8 cellular contexts compared by ENCODE assay signal in genomic region chr9:126516561-126516935, GRCh38.
A peak's percentile ranks its signal among the peaks of the same experiment; 100 is the strongest.
DNase-seq lines count a peak whose midpoint lies in the region; ATAC-seq and TF ChIP-seq lines count a peak whose summit lies in the region.

No MANE protein-coding gene starts in this region.

- no peak overlapping the region for H2BK20ac ChIP-seq in IMR-90 (ENCODE audit: low read depth, low read length)

- ATAC-seq in IMR-90 (ENCODE audit: low read depth), result no peak
- no peak for ATAC-seq in natural killer cell
- ATAC-seq in GM21526 (IDR thresholded peaks at IDR 0.05; ENCODE audit: low FRiP score, unreplicated experiment), result no peak

- peaks cover 32 to 36% of the 10 kb centered on the region in 2 donors for H3K4me1 Mint-ChIP-seq in natural killer cell

- no peak overlapping the region for H3K56ac ChIP-seq in IMR-90 (ENCODE audit: extremely low read depth, insufficient read depth, low read length)

- no peak overlapping the region for H4K5ac ChIP-seq in IMR-90 (ENCODE audit: low read depth, low read length)

- no peak overlapping the region for H4K91ac ChIP-seq in IMR-90 (ENCODE audit: insufficient read depth, low read depth, low read length)

- peak overlapping the region; percentile 94 for H3K4me3 Mint-ChIP-seq in natural killer cell

- H3K27me3 ChIP-seq in IMR-90 (ENCODE audit: control insufficient read depth, insufficient read depth, low read length) (peaks cover 45% of the 10 kb centered on the region), mammary epithelial cell (ENCODE audit: insufficient read depth, low read length) (no peaks in the 10 kb centered on the region)

- H3K9me1 ChIP-seq in IMR-90 (ENCODE audit: insufficient read depth, low read length), result no peaks in the 10 kb centered on the region

- DNase-seq in AG10803 (ENCODE audit: low read depth) (no peak), IMR-90 (no peak), mammary epithelial cell (no peak), natural killer cell (no peak), G401 (ENCODE audit: low spot score) (no peak), NCI-H2227 treated with DMSO at 0.1 percent for 48 hours (lab: John Stamatoyannopoulos, UW) (no peak), T-helper 9 cell (no peak)

- 100% methylated on average over 1 of the region's 8 CpGs; no CpG with 5 or more reads in 1 of the 2 experiments for WGBS in IMR-90 (ENCODE audit: extremely low coverage in 2 of 2, insufficient read length in 1 of 2), 2 experiments
- 67% methylated on average over 8 of the region's 8 CpGs for WGBS in mammary epithelial cell (ENCODE audit: low coverage, missing lambda C conversion rate)

- H3K4me2 ChIP-seq in IMR-90 (ENCODE audit: low read depth, low read length) (no peak overlapping the region; the same call in 1 of the 2 replicates), mammary epithelial cell (ENCODE audit: insufficient read depth, low read depth, low read length) (peak overlapping the region; percentile 93)

- no peak overlapping the region for H3K23ac ChIP-seq in IMR-90 (ENCODE audit: low read depth, low read length)

- H3K79me2 ChIP-seq in mammary epithelial cell (ENCODE audit: insufficient read depth, low read length), result no peaks in the 10 kb centered on the region

- H4K20me1 ChIP-seq in IMR-90 (ENCODE audit: insufficient read depth, low read length) (no peaks in the 10 kb centered on the region; the same call in 1 of the 2 replicates), mammary epithelial cell (ENCODE audit: insufficient read depth, low read length) (no peaks in the 10 kb centered on the region)

- CTCF ChIA-PET in IMR-90 (lab: Yijun Ruan, JAX) (no interaction called here), mammary epithelial cell (lab: Charles Lee; ENCODE audit: low non-redundant PET) (interaction anchor here (0.5 to 0.7 kb wide), 2 partner anchors 42 to 614 kb away, joined by 6 to 13 read pairs; no protein-coding TSS in a partner anchor)

- H2AK5ac ChIP-seq in IMR-90 (ENCODE audit: low read depth, low read length), result peak overlapping the region; percentile 54; the same call in 1 of the 2 replicates

- H3K18ac ChIP-seq in IMR-90 (ENCODE audit: low read depth, low read length), result no peak overlapping the region

- TF ChIP-seq POLR2A in IMR-90 (IDR thresholded peaks at IDR 0.05; ENCODE audit: low read depth, low read length), result no peak

- no peak overlapping the region for H2BK5ac ChIP-seq in IMR-90 (ENCODE audit: low read depth, low read length, poor library complexity, severe bottlenecking)

- no peak overlapping the region for H4K8ac ChIP-seq in IMR-90 (ENCODE audit: low read depth in 2 of 2, low read length in 2 of 2)

- H3K9ac ChIP-seq in IMR-90 (ENCODE audit: low read depth, low read length) (no peak overlapping the region), mammary epithelial cell (ENCODE audit: insufficient read depth, low read length) (no peak overlapping the region)

- dilution Hi-C loops in IMR-90 (cut with HindIII; ENCODE audit: low sequenced_read_pairs, unreplicated experiment), result no loop called here
- dilution Hi-C loops in mammary epithelial cell (cut with HindIII; ENCODE audit: low sequenced_read_pairs), result no loop called here

- H3K36me3 Mint-ChIP-seq in natural killer cell, result no peaks in the 10 kb centered on the region

- in situ Hi-C loops in IMR-90 (cut with MboI; ENCODE audit: low sequenced_read_pairs) (no loop called here), mammary epithelial cell (cut with MboI; ENCODE audit: low sequenced_read_pairs in 2 of 2) (no loop called here), G401 (cut with HindIII; ENCODE audit: low sequenced_read_pairs) (no loop called here)

- H3K36me3 ChIP-seq in IMR-90 (ENCODE audit: control insufficient read depth, insufficient read depth, low read length), result no peaks in the 10 kb centered on the region
- no peaks in the 10 kb centered on the region for H3K36me3 ChIP-seq in mammary epithelial cell (ENCODE audit: insufficient read depth, low read length)

- H3K14ac ChIP-seq in IMR-90 (replicated peaks; ENCODE audit: low read depth, low read length), result no peak overlapping the region

- H3K27me3 Mint-ChIP-seq in natural killer cell (ENCODE audit: low read depth in 2 of 2), result peaks cover 44 to 52% of the 10 kb centered on the region in 2 donors

- peak overlapping the region in 1 of 2 donors; percentile 85 for H3K27ac Mint-ChIP-seq in natural killer cell

- H2BK15ac ChIP-seq in IMR-90 (ENCODE audit: low read depth, low read length), result no peak overlapping the region; the same call in 2 of the 3 replicates

- H2AFZ ChIP-seq in IMR-90 (replicated peaks; ENCODE audit: low read length, poor library complexity), result peak overlapping the region; percentile 80
- H2AFZ ChIP-seq in mammary epithelial cell (ENCODE audit: low read depth, low read length), result peak overlapping the region; percentile 88

- H3K4me1 ChIP-seq in IMR-90 (ENCODE audit: control insufficient read depth, insufficient read depth, low read length), result peaks cover 2% of the 10 kb centered on the region; the same call in 1 of the 2 replicates
- peaks cover 34% of the 10 kb centered on the region for H3K4me1 ChIP-seq in mammary epithelial cell (ENCODE audit: insufficient read depth, low read length)

- no peak overlapping the region for H2AK9ac ChIP-seq in IMR-90 (replicated peaks; ENCODE audit: low read depth, low read length, poor library complexity)

- H3K9me3 ChIP-seq in IMR-90 (ENCODE audit: control insufficient read depth, insufficient read depth, low read length) (no peaks in the 10 kb centered on the region), mammary epithelial cell (replicated peaks; ENCODE audit: insufficient read depth, low read length) (no peaks in the 10 kb centered on the region)

- no peaks in the 10 kb centered on the region for H3K79me1 ChIP-seq in IMR-90 (ENCODE audit: low read depth in 1 of 2, low read length in 2 of 2)

- TF ChIP-seq RAD21 in IMR-90 (IDR thresholded peaks at IDR 0.05; ENCODE audit: low read length), result no peak

- H3K9me3 Mint-ChIP-seq in natural killer cell, result no peaks in the 10 kb centered on the region

- H2BK120ac ChIP-seq in IMR-90 (ENCODE audit: low read depth, low read length), result no peak overlapping the region

- TF ChIP-seq CTCF in AG10803 (conservative IDR thresholded peaks at IDR 0.05; ENCODE audit: low read length) (no peak), IMR-90 (conservative IDR thresholded peaks at IDR 0.05; ENCODE audit: low read depth, low read length) (no peak), mammary epithelial cell (conservative IDR thresholded peaks at IDR 0.05 in 1 of 2, IDR thresholded peaks at IDR 0.05 in 1 of 2; ENCODE audit: extremely low read depth in 1 of 2, insufficient read depth in 1 of 2, low read depth in 1 of 2, low read length in 2 of 2) (no peak), natural killer cell (IDR thresholded peaks at IDR 0.05) (no peak)

- H3K4me3 ChIP-seq in AG10803 (ENCODE audit: low read length) (peak overlapping the region; percentile 67), IMR-90 (ENCODE audit: insufficient read depth, low read depth, low read length) (no peak overlapping the region), mammary epithelial cell (replicated peaks in 1 of 3; ENCODE audit: insufficient read depth in 1 of 3, low read depth in 2 of 3, low read length in 3 of 3) (peak overlapping the region in 1 of 3 experiments; percentile 47)

- H3K27ac ChIP-seq in IMR-90 (ENCODE audit: insufficient read depth, low read length) (no peak overlapping the region), mammary epithelial cell (ENCODE audit: insufficient read depth, low read depth, low read length) (no peak overlapping the region)

- POLR2A ChIA-PET in IMR-90 (lab: Charles Lee; ENCODE audit: unreplicated experiment), result no interaction called here

- no peak overlapping the region for H3K4ac ChIP-seq in IMR-90 (ENCODE audit: low read depth, low read length)

- intact Hi-C loops in IMR-90 (cut with micrococcal nuclease) (no loop called here), mammary epithelial cell (cut with micrococcal nuclease) (no loop called here), natural killer cell (cut with micrococcal nuclease) (no loop called here)

- BruUV-seq in IMR-90 (replicated peaks; lab: Mats Ljungman, UMichigan) (no TSS peak), mammary epithelial cell (replicated peaks; lab: Mats Ljungman, UMichigan) (no TSS peak)

TF ChIP-seq in IMR-90, 13 proteins besides CTCF, POLR2A, EP300 and RAD21:
- no peak for TF ChIP-seq MAZ (IDR thresholded peaks at IDR 0.05; ENCODE audit: borderline replicate concordance, low read depth, low read length)
- TF ChIP-seq MXI1 (IDR thresholded peaks at IDR 0.05; ENCODE audit: borderline replicate concordance, low read depth, low read length), result no peak
- TF ChIP-seq RCOR1 (IDR thresholded peaks at IDR 0.05; ENCODE audit: insufficient replicate concordance, low read length), result no peak
- no peak for TF ChIP-seq NFE2L2 (IDR thresholded peaks at IDR 0.05; ENCODE audit: low read depth, low read length)
- TF ChIP-seq RFX5 (IDR thresholded peaks at IDR 0.05; ENCODE audit: low read depth, low read length), result no peak
- TF ChIP-seq CHD1 (IDR thresholded peaks at IDR 0.05; ENCODE audit: low read depth, low read length), result no peak
- TF ChIP-seq ELK1 (IDR thresholded peaks at IDR 0.05; ENCODE audit: borderline replicate concordance, low read depth, low read length), result no peak
- no peak for TF ChIP-seq BHLHE40 (IDR thresholded peaks at IDR 0.05; ENCODE audit: low read depth, low read length)
- no peak for TF ChIP-seq USF2 (IDR thresholded peaks at IDR 0.05; ENCODE audit: low read depth, low read length)
- no peak for TF ChIP-seq MAFK (IDR thresholded peaks at IDR 0.05; ENCODE audit: low read depth, low read length)
- TF ChIP-seq CEBPB (IDR thresholded peaks at IDR 0.05; ENCODE audit: low read depth, low read length), result no peak
TF ChIP-seq in IMR-90: peak in this region for 0.
